Comparison of ENCODE assay signal across 2 cellular contexts in genomic region chr17:50056217-50056960, GRCh38.
TF ChIP-seq lines count a peak whose summit lies in the region.

No MANE protein-coding gene starts in this region.

TF ChIP-seq in WTC11, 78 proteins besides CTCF, POLR2A, EP300 and RAD21 (continued from another document and continues in another):
- TF ChIP-seq ZNF532 (CRISPR knock-in tag; IDR thresholded peaks at IDR 0.05; ENCODE audit: borderline replicate concordance) (no peak), HMGXB4 (CRISPR knock-in tag; IDR thresholded peaks at IDR 0.05) (peak; percentile 93), ZNF317 (CRISPR knock-in tag; IDR thresholded peaks at IDR 0.05; ENCODE audit: borderline replicate concordance, low read depth) (0 out of 2 replicates have a peak, but pooled peaks have one; percentile 19), SP1 (CRISPR knock-in tag; conservative IDR thresholded peaks at IDR 0.05) (no peak), ZNF425 (CRISPR knock-in tag; conservative IDR thresholded peaks at IDR 0.05) (no peak), MLX (CRISPR knock-in tag; IDR thresholded peaks at IDR 0.05) (no peak), ZNF121 (CRISPR knock-in tag; IDR thresholded peaks at IDR 0.05) (no peak)
- TF ChIP-seq, protein P1, sequence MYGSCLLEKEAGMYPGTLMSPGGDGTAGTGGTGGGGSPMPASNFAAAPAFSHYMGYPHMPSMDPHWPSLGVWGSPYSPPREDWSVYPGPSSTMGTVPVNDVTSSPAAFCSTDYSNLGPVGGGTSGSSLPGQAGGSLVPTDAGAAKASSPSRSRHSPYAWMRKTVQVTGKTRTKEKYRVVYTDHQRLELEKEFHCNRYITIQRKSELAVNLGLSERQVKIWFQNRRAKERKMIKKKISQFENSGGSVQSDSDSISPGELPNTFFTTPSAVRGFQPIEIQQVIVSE (CRISPR knock-in tag; IDR thresholded peaks at IDR 0.05; ENCODE audit: borderline replicate concordance) = no peak
- TF ChIP-seq, protein P2, sequence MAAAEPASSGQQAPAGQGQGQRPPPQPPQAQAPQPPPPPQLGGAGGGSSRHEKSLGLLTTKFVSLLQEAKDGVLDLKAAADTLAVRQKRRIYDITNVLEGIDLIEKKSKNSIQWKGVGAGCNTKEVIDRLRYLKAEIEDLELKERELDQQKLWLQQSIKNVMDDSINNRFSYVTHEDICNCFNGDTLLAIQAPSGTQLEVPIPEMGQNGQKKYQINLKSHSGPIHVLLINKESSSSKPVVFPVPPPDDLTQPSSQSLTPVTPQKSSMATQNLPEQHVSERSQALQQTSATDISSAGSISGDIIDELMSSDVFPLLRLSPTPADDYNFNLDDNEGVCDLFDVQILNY (CRISPR knock-in tag; IDR thresholded peaks at IDR 0.05) = no peak; the same call in 1 of the 2 replicates
- TF ChIP-seq, protein P3, sequence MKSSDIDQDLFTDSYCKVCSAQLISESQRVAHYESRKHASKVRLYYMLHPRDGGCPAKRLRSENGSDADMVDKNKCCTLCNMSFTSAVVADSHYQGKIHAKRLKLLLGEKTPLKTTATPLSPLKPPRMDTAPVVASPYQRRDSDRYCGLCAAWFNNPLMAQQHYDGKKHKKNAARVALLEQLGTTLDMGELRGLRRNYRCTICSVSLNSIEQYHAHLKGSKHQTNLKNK (CRISPR knock-in tag; IDR thresholded peaks at IDR 0.05) = no peak

TF ChIP-seq in HepG2, 621 proteins besides CTCF, POLR2A, EP300 and RAD21 (continued from another document and continues in another):
- TF ChIP-seq ZNF275 (CRISPR knock-in tag; IDR thresholded peaks at IDR 0.05; ENCODE audit: borderline replicate concordance) (no peak), YEATS4 (CRISPR knock-in tag; IDR thresholded peaks at IDR 0.05; ENCODE audit: borderline replicate concordance) (0 out of 2 replicates have a peak, but pooled peaks have one; percentile 5), ZEB1 (IDR thresholded peaks at IDR 0.05; ENCODE audit: insufficient replicate concordance, low read depth) (peak; percentile 26), NFYB (CRISPR knock-in tag; IDR thresholded peaks at IDR 0.05) (no peak), PRDM4 (CRISPR knock-in tag; IDR thresholded peaks at IDR 0.05; ENCODE audit: borderline replicate concordance) (no peak), KDM2A (CRISPR knock-in tag; IDR thresholded peaks at IDR 0.05; ENCODE audit: borderline replicate concordance, low read depth) (peak; percentile 60; the same call in 1 of the 2 replicates), ZNF563 (CRISPR knock-in tag; IDR thresholded peaks at IDR 0.05) (0 out of 2 replicates have a peak, but pooled peaks have one; percentile 23), ZNF777 (CRISPR knock-in tag; IDR thresholded peaks at IDR 0.05) (peak; percentile 51; the same call in 1 of the 2 replicates), PHF20 (CRISPR knock-in tag; IDR thresholded peaks at IDR 0.05) (no peak), GPN1 (CRISPR knock-in tag; IDR thresholded peaks at IDR 0.05; ENCODE audit: borderline replicate concordance) (no peak), HMGXB4 (CRISPR knock-in tag; IDR thresholded peaks at IDR 0.05; ENCODE audit: borderline replicate concordance in 1 of 2, low read depth in 1 of 2) (peak; percentile 60 to 72; a peak in 3 of 4 replicates), NPAS2 (CRISPR knock-in tag; IDR thresholded peaks at IDR 0.05; ENCODE audit: borderline replicate concordance) (no peak), ZNF709 (CRISPR knock-in tag; IDR thresholded peaks at IDR 0.05) (peak; percentile 66; the same call in 1 of the 2 replicates), AFF4 (CRISPR knock-in tag; IDR thresholded peaks at IDR 0.05) (no peak), ZNF501 (CRISPR knock-in tag; IDR thresholded peaks at IDR 0.05) (no peak), ZNF776 (CRISPR knock-in tag; IDR thresholded peaks at IDR 0.05) (0 out of 2 replicates have a peak, but pooled peaks have one; percentile 43), SKI (IDR thresholded peaks at IDR 0.05; ENCODE audit: partially characterized antibody) (peak; percentile 25), DNMT1 (CRISPR knock-in tag; IDR thresholded peaks at IDR 0.05) (peak; percentile 66; the same call in 1 of the 2 replicates), NFATC3 (CRISPR knock-in tag; IDR thresholded peaks at IDR 0.05) (0 out of 2 replicates have a peak, but pooled peaks have one; percentile 51)
- TF ChIP-seq, protein P4, sequence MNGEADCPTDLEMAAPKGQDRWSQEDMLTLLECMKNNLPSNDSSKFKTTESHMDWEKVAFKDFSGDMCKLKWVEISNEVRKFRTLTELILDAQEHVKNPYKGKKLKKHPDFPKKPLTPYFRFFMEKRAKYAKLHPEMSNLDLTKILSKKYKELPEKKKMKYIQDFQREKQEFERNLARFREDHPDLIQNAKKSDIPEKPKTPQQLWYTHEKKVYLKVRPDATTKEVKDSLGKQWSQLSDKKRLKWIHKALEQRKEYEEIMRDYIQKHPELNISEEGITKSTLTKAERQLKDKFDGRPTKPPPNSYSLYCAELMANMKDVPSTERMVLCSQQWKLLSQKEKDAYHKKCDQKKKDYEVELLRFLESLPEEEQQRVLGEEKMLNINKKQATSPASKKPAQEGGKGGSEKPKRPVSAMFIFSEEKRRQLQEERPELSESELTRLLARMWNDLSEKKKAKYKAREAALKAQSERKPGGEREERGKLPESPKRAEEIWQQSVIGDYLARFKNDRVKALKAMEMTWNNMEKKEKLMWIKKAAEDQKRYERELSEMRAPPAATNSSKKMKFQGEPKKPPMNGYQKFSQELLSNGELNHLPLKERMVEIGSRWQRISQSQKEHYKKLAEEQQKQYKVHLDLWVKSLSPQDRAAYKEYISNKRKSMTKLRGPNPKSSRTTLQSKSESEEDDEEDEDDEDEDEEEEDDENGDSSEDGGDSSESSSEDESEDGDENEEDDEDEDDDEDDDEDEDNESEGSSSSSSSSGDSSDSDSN (CRISPR knock-in tag; IDR thresholded peaks at IDR 0.05) = peak; percentile 87
- TF ChIP-seq, protein P5, sequence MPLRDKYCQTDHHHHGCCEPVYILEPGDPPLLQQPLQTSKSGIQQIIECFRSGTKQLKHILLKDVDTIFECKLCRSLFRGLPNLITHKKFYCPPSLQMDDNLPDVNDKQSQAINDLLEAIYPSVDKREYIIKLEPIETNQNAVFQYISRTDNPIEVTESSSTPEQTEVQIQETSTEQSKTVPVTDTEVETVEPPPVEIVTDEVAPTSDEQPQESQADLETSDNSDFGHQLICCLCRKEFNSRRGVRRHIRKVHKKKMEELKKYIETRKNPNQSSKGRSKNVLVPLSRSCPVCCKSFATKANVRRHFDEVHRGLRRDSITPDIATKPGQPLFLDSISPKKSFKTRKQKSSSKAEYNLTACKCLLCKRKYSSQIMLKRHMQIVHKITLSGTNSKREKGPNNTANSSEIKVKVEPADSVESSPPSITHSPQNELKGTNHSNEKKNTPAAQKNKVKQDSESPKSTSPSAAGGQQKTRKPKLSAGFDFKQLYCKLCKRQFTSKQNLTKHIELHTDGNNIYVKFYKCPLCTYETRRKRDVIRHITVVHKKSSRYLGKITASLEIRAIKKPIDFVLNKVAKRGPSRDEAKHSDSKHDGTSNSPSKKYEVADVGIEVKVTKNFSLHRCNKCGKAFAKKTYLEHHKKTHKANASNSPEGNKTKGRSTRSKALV (CRISPR knock-in tag; IDR thresholded peaks at IDR 0.05) = peak; percentile 98
- TF ChIP-seq, protein P6, sequence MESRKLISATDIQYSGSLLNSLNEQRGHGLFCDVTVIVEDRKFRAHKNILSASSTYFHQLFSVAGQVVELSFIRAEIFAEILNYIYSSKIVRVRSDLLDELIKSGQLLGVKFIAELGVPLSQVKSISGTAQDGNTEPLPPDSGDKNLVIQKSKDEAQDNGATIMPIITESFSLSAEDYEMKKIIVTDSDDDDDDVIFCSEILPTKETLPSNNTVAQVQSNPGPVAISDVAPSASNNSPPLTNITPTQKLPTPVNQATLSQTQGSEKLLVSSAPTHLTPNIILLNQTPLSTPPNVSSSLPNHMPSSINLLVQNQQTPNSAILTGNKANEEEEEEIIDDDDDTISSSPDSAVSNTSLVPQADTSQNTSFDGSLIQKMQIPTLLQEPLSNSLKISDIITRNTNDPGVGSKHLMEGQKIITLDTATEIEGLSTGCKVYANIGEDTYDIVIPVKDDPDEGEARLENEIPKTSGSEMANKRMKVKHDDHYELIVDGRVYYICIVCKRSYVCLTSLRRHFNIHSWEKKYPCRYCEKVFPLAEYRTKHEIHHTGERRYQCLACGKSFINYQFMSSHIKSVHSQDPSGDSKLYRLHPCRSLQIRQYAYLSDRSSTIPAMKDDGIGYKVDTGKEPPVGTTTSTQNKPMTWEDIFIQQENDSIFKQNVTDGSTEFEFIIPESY (CRISPR knock-in tag; IDR thresholded peaks at IDR 0.05) = no peak
- TF ChIP-seq, protein P7, sequence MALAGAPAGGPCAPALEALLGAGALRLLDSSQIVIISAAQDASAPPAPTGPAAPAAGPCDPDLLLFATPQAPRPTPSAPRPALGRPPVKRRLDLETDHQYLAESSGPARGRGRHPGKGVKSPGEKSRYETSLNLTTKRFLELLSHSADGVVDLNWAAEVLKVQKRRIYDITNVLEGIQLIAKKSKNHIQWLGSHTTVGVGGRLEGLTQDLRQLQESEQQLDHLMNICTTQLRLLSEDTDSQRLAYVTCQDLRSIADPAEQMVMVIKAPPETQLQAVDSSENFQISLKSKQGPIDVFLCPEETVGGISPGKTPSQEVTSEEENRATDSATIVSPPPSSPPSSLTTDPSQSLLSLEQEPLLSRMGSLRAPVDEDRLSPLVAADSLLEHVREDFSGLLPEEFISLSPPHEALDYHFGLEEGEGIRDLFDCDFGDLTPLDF (CRISPR knock-in tag; IDR thresholded peaks at IDR 0.05) = no peak
- TF ChIP-seq, protein P8, sequence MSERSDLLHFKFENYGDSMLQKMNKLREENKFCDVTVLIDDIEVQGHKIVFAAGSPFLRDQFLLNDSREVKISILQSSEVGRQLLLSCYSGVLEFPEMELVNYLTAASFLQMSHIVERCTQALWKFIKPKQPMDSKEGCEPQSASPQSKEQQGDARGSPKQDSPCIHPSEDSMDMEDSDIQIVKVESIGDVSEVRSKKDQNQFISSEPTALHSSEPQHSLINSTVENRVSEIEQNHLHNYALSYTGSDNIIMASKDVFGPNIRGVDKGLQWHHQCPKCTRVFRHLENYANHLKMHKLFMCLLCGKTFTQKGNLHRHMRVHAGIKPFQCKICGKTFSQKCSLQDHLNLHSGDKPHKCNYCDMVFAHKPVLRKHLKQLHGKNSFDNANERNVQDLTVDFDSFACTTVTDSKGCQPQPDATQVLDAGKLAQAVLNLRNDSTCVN (CRISPR knock-in tag; IDR thresholded peaks at IDR 0.05; ENCODE audit: borderline replicate concordance) = no peak
